1 cellular context compared by ENCODE assay signal in genomic region chr11:132312161-132312560, GRCh38.
A peak's percentile ranks its signal among the peaks of the same experiment; 100 is the strongest.
TF ChIP-seq lines count a peak whose summit lies in the region.

No MANE protein-coding gene starts in this region.

TF ChIP-seq in SK-N-SH, 30 proteins besides CTCF, POLR2A, EP300 and RAD21 (continued from another document):
- TF ChIP-seq ZBTB33 (IDR thresholded peaks at IDR 0.05; ENCODE audit: borderline replicate concordance, low read depth) (no peak), JUND (IDR thresholded peaks at IDR 0.05) (0 out of 2 replicates have a peak, but pooled peaks have one; percentile 18), TCF12 (IDR thresholded peaks at IDR 0.05) (peak; percentile 23; the same call in 1 of the 2 replicates), FOXJ3 (CRISPR knock-in tag; IDR thresholded peaks at IDR 0.05) (no peak), FOSL2 (IDR thresholded peaks at IDR 0.05; ENCODE audit: borderline replicate concordance, low read depth) (peak; percentile 53; the same call in 1 of the 2 replicates)
